ENCODE assay signal across 24 cellular contexts in the genomic region with DNA sequence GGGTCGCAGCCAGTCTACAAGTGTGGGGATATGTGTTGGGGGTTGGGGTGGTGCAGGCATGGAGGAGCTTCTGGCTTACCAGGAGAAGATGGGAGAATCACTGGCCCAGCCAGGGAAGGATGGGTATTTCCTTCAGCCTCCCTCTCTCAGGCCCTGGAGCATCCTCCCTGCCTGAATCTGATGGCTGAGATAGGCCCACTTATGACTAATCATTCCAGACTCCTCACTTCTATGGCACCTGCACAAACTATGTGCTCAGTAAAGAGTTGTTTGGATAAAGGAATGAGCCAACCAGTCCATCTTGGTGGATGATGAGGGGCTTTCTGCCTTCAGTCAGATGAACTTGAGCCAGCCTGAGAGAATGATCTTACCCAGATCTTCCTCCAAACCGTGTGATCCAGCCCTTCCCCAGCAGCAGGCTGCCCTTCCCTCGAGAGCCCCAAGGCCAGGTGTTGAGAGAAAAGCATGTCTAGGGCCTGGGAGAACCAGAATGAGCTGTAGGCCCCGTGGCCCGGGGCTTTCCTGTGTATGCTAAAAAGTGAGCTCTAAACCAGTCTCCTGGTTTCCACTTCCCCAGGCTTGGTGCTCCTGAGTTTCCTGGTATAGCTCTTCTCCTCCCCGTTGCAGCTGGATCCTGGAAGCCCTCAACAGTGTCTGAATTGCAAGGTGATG. TPM values are rescaled to one million over a fixed set of nuclear protein-coding genes. Genes with fewer than 3 reads are reported as not detected.
A peak's percentile ranks its signal among the peaks of the same experiment; 100 is the strongest.
DNase-seq lines count a peak whose midpoint lies in the region; TF ChIP-seq lines count a peak whose summit lies in the region.
"Had no signal": no experiment of that assay in that cellular context is flagged by ENCODE, and none has a peak within 500 bp of the region (broad histone marks: within the 10 kb centered on the region; RNA-seq: fewer than 3 reads in every experiment).

No MANE protein-coding gene starts in this region.

- peaks cover 30% of the 10 kb centered on the region for H3K4me1 Mint-ChIP-seq in activated naive CD4-positive, alpha-beta T cell treated with anti-CD3 and anti-CD28 coated beads, Interleukin-2, amount 10 ng/mL, durations not matched to agents 7 days and 5 days
- peaks cover 37 to 38% of the 10 kb centered on the region in 2 donors for H3K4me1 Mint-ChIP-seq in immature natural killer cell

- H3K4me1 ChIP-seq in Peyer's patch (peaks cover 0 to 25% (median 4%) of the 10 kb centered on the region in 4 donors), transverse colon (peaks cover 0 to 42% (median 32%) of the 10 kb centered on the region in 4 donors), esophagus squamous epithelium (no peaks in the 10 kb centered on the region)
- H3K4me1 ChIP-seq: SJSA1 had no signal

- H3K27ac ChIP-seq in Peyer's patch (peak overlapping the region in 3 of 4 donors; percentile 86 to 95 (median 94)), transverse colon (peak overlapping the region; percentile 85 to 95 (median 90)), esophagus squamous epithelium (no peak overlapping the region)
- H3K27ac ChIP-seq: SJSA1 had no signal

- no peak for DNase-seq in activated naive CD4-positive, alpha-beta T cell treated with anti-CD3 and anti-CD28 coated beads, Interleukin-2, amount 10 ng/mL, durations not matched to agents 7 days and 5 days
- DNase-seq in activated naive CD4-positive, alpha-beta T cell treated with Interleukin-2 at 50 U/mL for 16 hours, result no peak
- DNase-seq in Peyer's patch (no peak), immature natural killer cell (no peak), transverse colon (no peak), esophagus squamous epithelium (lab: John Stamatoyannopoulos, UW) (no peak), globus pallidus (ENCODE audit: low spot score) (no peak)
- DNase-seq: activated CD8-positive, alpha-beta memory T cell treated with anti-CD3 and anti-CD28 coated beads for 24 hours; amniotic stem cell; cortex of kidney; DMS53; head of caudate nucleus; left cardiac atrium; NCI-H146; NCI-H524 had no signal

- CTCF ChIA-PET in activated naive CD4-positive, alpha-beta T cell treated with anti-CD3 and anti-CD28 coated beads, Interleukin-2, amount 10 ng/mL, durations not matched to agents 7 days and 5 days (lab: Charles Lee), result interaction anchor here (0.8 to 1.1 kb wide), 3 partner anchors 9 to 38 kb away, joined by 3 read pairs; no protein-coding TSS in a partner anchor

- peak overlapping the region; percentile 94 for H3K27ac Mint-ChIP-seq in activated naive CD4-positive, alpha-beta T cell treated with anti-CD3 and anti-CD28 coated beads, Interleukin-2, amount 10 ng/mL, durations not matched to agents 7 days and 5 days
- peak overlapping the region in 5 of 6 donors; percentile 17 to 97 (median 93) for H3K27ac Mint-ChIP-seq in immature natural killer cell
- H3K27ac Mint-ChIP-seq: memory B cell, WTC11 had no signal

- H3K36me3 ChIP-seq in Peyer's patch (no peaks in the 10 kb centered on the region), transverse colon (no peaks in the 10 kb centered on the region), esophagus squamous epithelium (no peaks in the 10 kb centered on the region)
- H3K36me3 ChIP-seq: SJSA1 had no signal

- TF ChIP-seq CTCF in Peyer's patch (IDR thresholded peaks at IDR 0.05), result no peak
- no peak for TF ChIP-seq CTCF in transverse colon (IDR thresholded peaks at IDR 0.05)
- TF ChIP-seq CTCF in esophagus squamous epithelium (IDR thresholded peaks at IDR 0.05), result no peak

- no peak for TF ChIP-seq EP300 in transverse colon (IDR thresholded peaks at IDR 0.05; ENCODE audit: low read depth)

- H3K9me3 ChIP-seq in Peyer's patch, result no peaks in the 10 kb centered on the region
- H3K9me3 ChIP-seq in transverse colon, result no peaks in the 10 kb centered on the region
- no peaks in the 10 kb centered on the region for H3K9me3 ChIP-seq in esophagus squamous epithelium
- H3K9me3 ChIP-seq: SJSA1 had no signal

- H3K4me3 ChIP-seq in Peyer's patch (peak overlapping the region in 2 of 4 donors; percentile 53 to 55), transverse colon (peak overlapping the region; percentile 7 to 51 (median 29)), esophagus squamous epithelium (no peak overlapping the region)
- H3K4me3 ChIP-seq: K562, SJSA1 had no signal

- TF ChIP-seq POLR2A in Peyer's patch (IDR thresholded peaks at IDR 0.05) (no peak), transverse colon (IDR thresholded peaks at IDR 0.05) (no peak), esophagus squamous epithelium (IDR thresholded peaks at IDR 0.05) (no peak)

- intact Hi-C loops in transverse colon (cut with DNase I; ENCODE audit: low total_unique reads) (no loop called here), esophagus squamous epithelium (cut with DNase I) (no loop called here)

- 37 to 61% methylated on average over 3 to 6 of the region's 6 CpGs for WGBS in transverse colon (ENCODE audit: low coverage in 1 of 2), 2 donors
- WGBS in esophagus squamous epithelium, 2 donors, result 63 to 77% methylated on average over 6 of the region's 6 CpGs

- in situ Hi-C loops in transverse colon (cut with MboI; ENCODE audit: low pct_ligation_motif_present in 1 of 4, low pct_unique_long_range_greater_than_20kb in 1 of 4, low sequenced_read_pairs in 3 of 4), result no loop called here

- H3K27me3 Mint-ChIP-seq in activated naive CD4-positive, alpha-beta T cell treated with anti-CD3 and anti-CD28 coated beads, Interleukin-2, amount 10 ng/mL, durations not matched to agents 7 days and 5 days, result no peaks in the 10 kb centered on the region
- no peaks in the 10 kb centered on the region for H3K27me3 Mint-ChIP-seq in immature natural killer cell (ENCODE audit: low read depth in 3 of 3)

- no peak overlapping the region for H3K4me3 Mint-ChIP-seq in activated naive CD4-positive, alpha-beta T cell treated with anti-CD3 and anti-CD28 coated beads, Interleukin-2, amount 10 ng/mL, durations not matched to agents 7 days and 5 days
- H3K4me3 Mint-ChIP-seq in immature natural killer cell, result peak overlapping the region in 3 of 5 donors; percentile 16 to 75 (median 22)
- H3K4me3 Mint-ChIP-seq: memory B cell, WTC11 had no signal

- no peaks in the 10 kb centered on the region for H3K9me3 Mint-ChIP-seq in activated naive CD4-positive, alpha-beta T cell treated with anti-CD3 and anti-CD28 coated beads, Interleukin-2, amount 10 ng/mL, durations not matched to agents 7 days and 5 days
- no peaks in the 10 kb centered on the region for H3K9me3 Mint-ChIP-seq in immature natural killer cell
- H3K9me3 Mint-ChIP-seq: WTC11 had no signal

- peaks cover 2% of the 10 kb centered on the region for H3K36me3 Mint-ChIP-seq in activated naive CD4-positive, alpha-beta T cell treated with anti-CD3 and anti-CD28 coated beads, Interleukin-2, amount 10 ng/mL, durations not matched to agents 7 days and 5 days
- no peaks in the 10 kb centered on the region for H3K36me3 Mint-ChIP-seq in immature natural killer cell
- H3K36me3 Mint-ChIP-seq: memory B cell, WTC11 had no signal

- no peaks in the 10 kb centered on the region for H3K27me3 ChIP-seq in Peyer's patch
- H3K27me3 ChIP-seq in transverse colon, result no peaks in the 10 kb centered on the region
- no peaks in the 10 kb centered on the region for H3K27me3 ChIP-seq in esophagus squamous epithelium

RNA-seq across cellular contexts. Expression of a gene that starts 1.3 kb away (rescaled TPM):
- total RNA-seq in Peyer's patch (100 to 1,000 TPM in 3 of 4 donors, 10 to 100 TPM in 1; 15.7 to 397 (median 317) TPM), transverse colon (100 to 1,000 TPM in 3 of 4 donors, 10 to 100 TPM in 1; 87.4 to 568 (median 509) TPM), esophagus squamous epithelium (not detected)
- polyA plus RNA-seq in immature natural killer cell, result 10 to 100 TPM in 1 of 3 donors, 1 to 10 TPM in 2; 6.7 to 23.8 (median 7.7) TPM
- total RNA-seq: bronchial epithelial cell, endothelial cell of umbilical vein, SJSA1, urinary bladder had no signal
- polyA plus RNA-seq: AG04450, endothelial cell of umbilical vein, K562 had no signal

RNA-seq across cellular contexts. Expression of a gene that starts 5.0 kb away (rescaled TPM):
- total RNA-seq in Peyer's patch, result not detected
- polyA plus RNA-seq in immature natural killer cell, result not detected
- under 1 TPM in 2 of 4 donors, not detected in 2; 0.16 to 0.41 TPM for total RNA-seq in transverse colon
- total RNA-seq in esophagus squamous epithelium, result under 1 TPM in 1 of 4 donors, not detected in 3; under 0.01 TPM
- total RNA-seq: bronchial epithelial cell, endothelial cell of umbilical vein, K562, SJSA1 had no signal
- polyA plus RNA-seq: AG04450, endothelial cell of umbilical vein, K562, neural cell, urinary bladder had no signal

Comparison
In these comparisons a context has a peak if more than half of its experiments do, and no peak if none do; other contexts are left out.
1. H3K27ac ChIP-seq: peak in Peyer's patch (3 of 4) and transverse colon (4 of 4); none in esophagus squamous epithelium (0 of 4).
2. H3K4me3 ChIP-seq: peak in transverse colon (4 of 4); none in esophagus squamous epithelium (0 of 4).
3. RNA of a gene that starts 1.3 kb away (total RNA-seq): 87.4 to 568 TPM in transverse colon and 15.7 to 397 TPM in Peyer's patch; not detected in esophagus squamous epithelium; every median in the first group is over 10 times any median in the second.